11 cellular contexts compared by ENCODE assay signal in the genomic region with DNA sequence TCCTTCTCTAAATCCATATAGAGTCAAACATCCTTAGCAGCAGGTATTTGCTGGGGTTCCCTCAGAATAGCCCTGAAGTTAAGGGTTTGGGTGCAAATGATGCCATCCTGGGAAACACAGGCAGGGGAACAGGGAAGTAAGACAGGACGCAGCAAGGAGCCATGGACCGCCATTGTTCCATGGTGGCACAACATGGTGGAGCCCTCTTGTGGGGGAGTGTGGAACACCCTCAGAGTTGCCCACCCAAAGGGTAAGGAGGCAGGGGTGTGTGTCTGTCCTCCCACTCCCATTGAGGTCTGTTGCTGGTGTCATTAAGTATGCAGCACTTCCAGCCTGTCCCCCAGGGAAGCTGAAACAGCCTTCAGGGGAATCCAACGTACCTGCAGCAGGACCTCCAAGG. TPM values are rescaled to one million over a fixed set of nuclear protein-coding genes. Genes with fewer than 3 reads are reported as not detected.
DNase-seq lines count a peak whose midpoint lies in the region; ATAC-seq and TF ChIP-seq lines count a peak whose summit lies in the region.
"Had no signal": no experiment of that assay in that cellular context is flagged by ENCODE, and none has a peak within 500 bp of the region (broad histone marks: within the 10 kb centered on the region; RNA-seq: fewer than 3 reads in every experiment).

No MANE protein-coding gene starts in this region.

- peak; percentile 41 for ATAC-seq in activated naive CD8-positive, alpha-beta T cell treated with anti-CD3 and anti-CD28 coated beads, Interleukin-2, amount 50 U/mL, for 24 hours
- ATAC-seq in GM19397 (IDR thresholded peaks at IDR 0.05; ENCODE audit: unreplicated experiment): no peak
- ATAC-seq in activated T-helper 17 cell treated with anti-CD3 and anti-CD28 coated beads, Interleukin-2, amount 50 U/mL, for 72 hours (replicated peaks): no peak

- DNase-seq in activated naive CD8-positive, alpha-beta T cell treated with anti-CD3 and anti-CD28 coated beads, Interleukin-2, amount 50 U/mL, for 24 hours: peak; percentile 35
- DNase-seq in activated naive CD8-positive, alpha-beta T cell treated with anti-CD3 and anti-CD28 coated beads for 36 hours: no peak
- no peak for DNase-seq in cardiac fibroblast (ENCODE audit: low read depth in 2 of 2)
- DNase-seq in retinal pigment epithelial cell (ENCODE audit: low read depth): no peak
- no peak for DNase-seq in SKM-1 (lab: John Stamatoyannopoulos, UW; ENCODE audit: unreplicated experiment)
- DNase-seq: midbrain, NCI-H2081, thyroid gland had no signal

- H3K36me3 ChIP-seq in HEK293 (ENCODE audit: control insufficient read depth in 2 of 2, insufficient read depth in 1 of 2, low read length in 2 of 2): no peaks in the 10 kb centered on the region
- H3K36me3 ChIP-seq: thyroid gland had no signal

- POLR2A ChIA-PET in HEK293 (lab: Yijun Ruan, JAX): interaction anchor here (0.5 kb wide), 1 partner anchor 125 kb away, joined by 8 read pairs; no protein-coding TSS in a partner anchor

- no peaks in the 10 kb centered on the region for H3K4me1 ChIP-seq in HEK293 (ENCODE audit: control insufficient read depth, insufficient read depth, low read length)
- H3K4me1 ChIP-seq: thyroid gland had no signal

- peaks cover 3% of the 10 kb centered on the region for H3K9me3 Mint-ChIP-seq in activated naive CD8-positive, alpha-beta T cell treated with anti-CD3 and anti-CD28 coated beads, Interleukin-2, amount 50 U/mL, for 24 hours
- no peaks in the 10 kb centered on the region for H3K9me3 Mint-ChIP-seq in activated naive CD8-positive, alpha-beta T cell treated with anti-CD3 and anti-CD28 coated beads for 36 hours
- peaks cover 3% of the 10 kb centered on the region for H3K9me3 Mint-ChIP-seq in activated T-helper 17 cell treated with anti-CD3 and anti-CD28 coated beads, Interleukin-2, amount 50 U/mL, for 72 hours

- H3K9me3 ChIP-seq in HEK293 (ENCODE audit: control insufficient read depth, insufficient read depth, low read depth, low read length): no peaks in the 10 kb centered on the region
- H3K9me3 ChIP-seq: thyroid gland had no signal

- H3K36me3 Mint-ChIP-seq in activated naive CD8-positive, alpha-beta T cell treated with anti-CD3 and anti-CD28 coated beads, Interleukin-2, amount 50 U/mL, for 24 hours (ENCODE audit: low read depth): no peaks in the 10 kb centered on the region
- no peaks in the 10 kb centered on the region for H3K36me3 Mint-ChIP-seq in activated naive CD8-positive, alpha-beta T cell treated with anti-CD3 and anti-CD28 coated beads for 36 hours
- H3K36me3 Mint-ChIP-seq in activated T-helper 17 cell treated with anti-CD3 and anti-CD28 coated beads, Interleukin-2, amount 50 U/mL, for 72 hours (ENCODE audit: low read depth): no peaks in the 10 kb centered on the region

- H3K4me3 Mint-ChIP-seq in activated naive CD8-positive, alpha-beta T cell treated with anti-CD3 and anti-CD28 coated beads, Interleukin-2, amount 50 U/mL, for 24 hours: no peak overlapping the region
- no peak overlapping the region for H3K4me3 Mint-ChIP-seq in activated naive CD8-positive, alpha-beta T cell treated with anti-CD3 and anti-CD28 coated beads for 36 hours
- no peak overlapping the region for H3K4me3 Mint-ChIP-seq in activated T-helper 17 cell treated with anti-CD3 and anti-CD28 coated beads, Interleukin-2, amount 50 U/mL, for 72 hours

- H3K27ac ChIP-seq in HEK293 (ENCODE audit: extremely low read depth, low read depth, low read length): no peak overlapping the region
- H3K27ac ChIP-seq: thyroid gland had no signal

- peaks cover 11% of the 10 kb centered on the region for H3K4me1 Mint-ChIP-seq in activated naive CD8-positive, alpha-beta T cell treated with anti-CD3 and anti-CD28 coated beads, Interleukin-2, amount 50 U/mL, for 24 hours
- peaks cover 10% of the 10 kb centered on the region for H3K4me1 Mint-ChIP-seq in activated naive CD8-positive, alpha-beta T cell treated with anti-CD3 and anti-CD28 coated beads for 36 hours
- peaks cover 9% of the 10 kb centered on the region for H3K4me1 Mint-ChIP-seq in activated T-helper 17 cell treated with anti-CD3 and anti-CD28 coated beads, Interleukin-2, amount 50 U/mL, for 72 hours

- H3K27me3 Mint-ChIP-seq in activated naive CD8-positive, alpha-beta T cell treated with anti-CD3 and anti-CD28 coated beads, Interleukin-2, amount 50 U/mL, for 24 hours: peaks cover 2% of the 10 kb centered on the region
- H3K27me3 Mint-ChIP-seq in activated naive CD8-positive, alpha-beta T cell treated with anti-CD3 and anti-CD28 coated beads for 36 hours: peaks cover 7% of the 10 kb centered on the region
- peaks cover 15% of the 10 kb centered on the region for H3K27me3 Mint-ChIP-seq in activated T-helper 17 cell treated with anti-CD3 and anti-CD28 coated beads, Interleukin-2, amount 50 U/mL, for 72 hours

- no peak overlapping the region for H3K4me3 ChIP-seq in HEK293 (ENCODE audit: low read depth, low read length)
- H3K4me3 ChIP-seq in cardiac fibroblast (replicated peaks in 1 of 2; ENCODE audit: low read depth in 2 of 2, low read length in 2 of 2): no peak overlapping the region
- no peak overlapping the region for H3K4me3 ChIP-seq in retinal pigment epithelial cell (ENCODE audit: low read length)
- H3K4me3 ChIP-seq: thyroid gland had no signal

- TF ChIP-seq CTCF in HEK293 (tag by site-specific recombination; IDR thresholded peaks at IDR 0.05) (0 out of 2 replicates have a peak, but pooled peaks have one; percentile 20), cardiac fibroblast (IDR thresholded peaks at IDR 0.05; ENCODE audit: low read depth, low read length) (peak; percentile 19), retinal pigment epithelial cell (conservative IDR thresholded peaks at IDR 0.05; ENCODE audit: low read depth, low read length) (peak; percentile 41)

- H3K27ac Mint-ChIP-seq in activated naive CD8-positive, alpha-beta T cell treated with anti-CD3 and anti-CD28 coated beads, Interleukin-2, amount 50 U/mL, for 24 hours: no peak overlapping the region
- no peak overlapping the region for H3K27ac Mint-ChIP-seq in activated naive CD8-positive, alpha-beta T cell treated with anti-CD3 and anti-CD28 coated beads for 36 hours
- no peak overlapping the region for H3K27ac Mint-ChIP-seq in activated T-helper 17 cell treated with anti-CD3 and anti-CD28 coated beads, Interleukin-2, amount 50 U/mL, for 72 hours

- CTCF ChIA-PET in HEK293 (lab: Yijun Ruan, JAX): interaction anchor here (0.6 to 1.5 kb wide), 3 partner anchors 15 to 413 kb away, joined by 4 read pairs; no protein-coding TSS in a partner anchor

TF ChIP-seq in HEK293, 187 proteins besides CTCF, POLR2A, EP300 and RAD21:
- peak; percentile 22; the same call in 1 of the 2 replicates for TF ChIP-seq EGR2 (tag by site-specific recombination; IDR thresholded peaks at IDR 0.05; ENCODE audit: low read depth)
- TF ChIP-seq, protein P1, sequence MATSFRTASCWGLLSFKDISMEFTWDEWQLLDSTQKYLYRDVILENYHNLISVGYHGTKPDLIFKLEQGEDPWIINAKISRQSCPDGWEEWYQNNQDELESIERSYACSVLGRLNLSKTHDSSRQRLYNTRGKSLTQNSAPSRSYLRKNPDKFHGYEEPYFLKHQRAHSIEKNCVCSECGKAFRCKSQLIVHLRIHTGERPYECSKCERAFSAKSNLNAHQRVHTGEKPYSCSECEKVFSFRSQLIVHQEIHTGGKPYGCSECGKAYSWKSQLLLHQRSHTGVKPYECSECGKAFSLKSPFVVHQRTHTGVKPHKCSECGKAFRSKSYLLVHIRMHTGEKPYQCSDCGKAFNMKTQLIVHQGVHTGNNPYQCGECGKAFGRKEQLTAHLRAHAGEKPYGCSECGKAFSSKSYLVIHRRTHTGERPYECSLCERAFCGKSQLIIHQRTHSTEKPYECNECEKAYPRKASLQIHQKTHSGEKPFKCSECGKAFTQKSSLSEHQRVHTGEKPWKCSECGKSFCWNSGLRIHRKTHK (tag by site-specific recombination; IDR thresholded peaks at IDR 0.05): no peak
- peak; percentile 26; the same call in 1 of the 2 replicates for TF ChIP-seq ZFHX2 (tag by site-specific recombination; conservative IDR thresholded peaks at IDR 0.05)

RNA-seq across cellular contexts. Expression of a gene that starts 20.4 kb away (rescaled TPM):
- 10 to 100 TPM; 11.5 to 13.2 TPM for total RNA-seq in activated naive CD8-positive, alpha-beta T cell treated with anti-CD3 and anti-CD28 coated beads for 36 hours
- 1 to 10 TPM; 4.9 to 6.3 TPM for total RNA-seq in activated T-helper 17 cell treated with anti-CD3 and anti-CD28 coated beads, Interleukin-2, amount 50 U/mL, for 72 hours

RNA-seq across cellular contexts. Expression of a gene that starts 33.5 kb away (rescaled TPM):
- under 1 TPM; 0.66 to 0.78 TPM for total RNA-seq in activated naive CD8-positive, alpha-beta T cell treated with anti-CD3 and anti-CD28 coated beads for 36 hours
- total RNA-seq in activated T-helper 17 cell treated with anti-CD3 and anti-CD28 coated beads, Interleukin-2, amount 50 U/mL, for 72 hours: under 1 TPM; 0.11 to 0.13 TPM
